ENCODE assay signal across 34 cellular contexts in genomic region chr13:72448082-72448481, GRCh38.
"Had no signal": no experiment of that assay in that cellular context is flagged by ENCODE, and none has a peak within 500 bp of the region (broad histone marks: within the 10 kb centered on the region; RNA-seq: fewer than 3 reads in every experiment).

No MANE protein-coding gene starts in this region.

- H3K36me3 ChIP-seq: MG63 had no signal

- DNase-seq: Karpas-422, Kasumi-1, MG63, MM.1S, MV-4-11, NCI-H1048, NCI-H1092, NCI-H1092 treated with DMSO at 0.1 percent for 48 hours, NCI-H1105, NCI-H1105 treated with DMSO at 0.1 percent for 48 hours, NCI-H1417, NCI-H1417 treated with DMSO at 0.1 percent for 48 hours, NCI-H1436, NCI-H1436 treated with DMSO at 0.1 percent for 48 hours, NCI-H146, NCI-H1694, NCI-H1694 treated with DMSO at 0.1 percent for 48 hours, NCI-H187, NCI-H187 treated with DMSO at 0.1 percent for 48 hours, NCI-H1930, NCI-H2029, NCI-H2029 treated with DMSO at 0.1 percent for 48 hours, NCI-H2081, NCI-H2081 treated with DMSO at 0.1 percent for 48 hours, NCI-H2107, NCI-H2171, NCI-H2171 treated with DMSO at 0.1 percent for 48 hours, NCI-H2227 treated with DMSO at 0.1 percent for 48 hours, NCI-H226, NCI-H345, NCI-H446, NCI-H446 treated with DMSO at 0.1 percent for 48 hours, NCI-H510A, NCI-H510A treated with DMSO at 0.1 percent for 48 hours had no signal

- H3K4me3 ChIP-seq: MG63 had no signal

- H3K9me3 ChIP-seq: MG63 had no signal
